ENCODE assay signal across 12 cellular contexts in the genomic region with DNA sequence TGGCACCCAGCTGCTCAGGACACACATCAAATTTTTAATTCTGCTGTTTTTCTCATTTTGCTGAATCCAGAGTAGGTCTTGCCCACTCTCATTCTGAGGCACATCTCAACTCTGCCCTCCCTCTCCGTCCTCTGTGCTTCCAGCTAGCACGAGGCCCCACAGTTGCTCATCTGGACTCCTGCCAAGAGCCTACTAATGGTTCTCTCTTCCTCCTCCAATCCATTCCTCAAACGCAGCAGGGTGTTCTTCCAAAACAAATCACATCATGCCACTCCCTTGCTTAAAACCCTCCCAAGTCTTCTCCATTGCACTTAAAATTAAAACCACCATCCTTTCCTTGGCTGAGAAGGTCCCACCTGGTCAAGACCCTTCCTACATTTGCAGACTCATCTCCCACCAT. TPM values are rescaled to one million over a fixed set of nuclear protein-coding genes. Genes with fewer than 3 reads are reported as not detected.
DNase-seq lines count a peak whose midpoint lies in the region; ATAC-seq and TF ChIP-seq lines count a peak whose summit lies in the region.
"Had no signal": no experiment of that assay in that cellular context is flagged by ENCODE, and none has a peak within 500 bp of the region (broad histone marks: within the 10 kb centered on the region; RNA-seq: fewer than 3 reads in every experiment).

No MANE protein-coding gene starts in this region.

- intact Hi-C loops in colonic mucosa (cut with DNase I) = no loop called here
- intact Hi-C loops in posterior vena cava (cut with DNase I) = loop anchor here in 1 of 2 donors (10.0 kb wide), 1 partner anchor 473 kb away; no protein-coding TSS in a partner anchor

- no peaks in the 10 kb centered on the region for H4K20me1 ChIP-seq in neural progenitor cell (ENCODE audit: low read depth)

- H3K4me3 ChIP-seq in colonic mucosa (no peak overlapping the region), neural progenitor cell (no peak overlapping the region)
- H3K4me3 ChIP-seq: PC-9 had no signal

- H3K36me3 ChIP-seq in colonic mucosa (no peaks in the 10 kb centered on the region), neural progenitor cell (no peaks in the 10 kb centered on the region)

- H3K27me3 Mint-ChIP-seq in neural progenitor cell (ENCODE audit: insufficient read depth, low read depth) (peaks cover 7% of the 10 kb centered on the region), immature natural killer cell (ENCODE audit: low read depth in 3 of 3) (peaks cover 0 to 4% (median 2%) of the 10 kb centered on the region in 3 donors)

- H3K27ac ChIP-seq in colonic mucosa (no peak overlapping the region), neural progenitor cell (no peak overlapping the region)
- H3K27ac ChIP-seq: PC-9 had no signal

- H3K9me3 Mint-ChIP-seq in neural progenitor cell (peaks cover 3% of the 10 kb centered on the region), immature natural killer cell (peaks cover 0 to 4% (median 0%) of the 10 kb centered on the region in 6 donors)

- no peak overlapping the region for H2AFZ ChIP-seq in neural progenitor cell (replicated peaks)
- H2AFZ ChIP-seq: PC-9 had no signal

- H3K9me3 ChIP-seq in colonic mucosa = no peaks in the 10 kb centered on the region
- no peaks in the 10 kb centered on the region for H3K9me3 ChIP-seq in neural progenitor cell (ENCODE audit: low read depth)

- H3F3A ChIP-seq in neural progenitor cell (ENCODE audit: low read depth) = no peaks in the 10 kb centered on the region

- peaks cover 11% of the 10 kb centered on the region for H3K4me1 Mint-ChIP-seq in neural progenitor cell
- H3K4me1 Mint-ChIP-seq in immature natural killer cell = peaks cover 5 to 13% of the 10 kb centered on the region in 2 donors

- no peaks in the 10 kb centered on the region for H3K79me2 ChIP-seq in neural progenitor cell (ENCODE audit: low read depth)

- H3K9ac ChIP-seq in colonic mucosa (ENCODE audit: low read depth in 2 of 2, low read length in 2 of 2) (no peak overlapping the region), neural progenitor cell (no peak overlapping the region)

- DNase-seq in ELR (ENCODE audit: low read depth) (peak; percentile 16), NCI-H128 (lab: John Stamatoyannopoulos, UW; ENCODE audit: unreplicated experiment) (peak; percentile 69), colonic mucosa (peak; percentile 30), posterior vena cava (ENCODE audit: low spot score) (peak; percentile 83), neural progenitor cell (ENCODE audit: low spot score) (no peak), immature natural killer cell (no peak)
- DNase-seq in activated CD4-positive, CD25-positive, alpha-beta regulatory T cell (lab: John Stamatoyannopoulos, UW) = no peak
- DNase-seq: effector memory CD8-positive, alpha-beta T cell; mesendoderm; PC-9; stimulated activated CD4-positive, alpha-beta T cell treated with anti-CD3 and anti-CD28 coated beads, Interleukin-4, amount 100 ng/mL, for 1 hour had no signal

- H3K27me3 ChIP-seq in colonic mucosa (no peaks in the 10 kb centered on the region), neural progenitor cell (no peaks in the 10 kb centered on the region)

- H3K4me2 ChIP-seq in neural progenitor cell = no peak overlapping the region
- H3K4me2 ChIP-seq: PC-9 had no signal

- H3K4me3 Mint-ChIP-seq in neural progenitor cell (no peak overlapping the region), immature natural killer cell (no peak overlapping the region)
- H3K4me3 Mint-ChIP-seq: effector memory CD8-positive, alpha-beta T cell had no signal

- no peak for TF ChIP-seq CTCF in colonic mucosa (IDR thresholded peaks at IDR 0.05)
- TF ChIP-seq CTCF in neural progenitor cell (IDR thresholded peaks at IDR 0.05) = no peak

- H3K36me3 Mint-ChIP-seq in neural progenitor cell = no peaks in the 10 kb centered on the region
- H3K36me3 Mint-ChIP-seq in immature natural killer cell = no peaks in the 10 kb centered on the region

- no peak for ATAC-seq in HG02642 (IDR thresholded peaks at IDR 0.05; ENCODE audit: poor library complexity, unreplicated experiment)
- ATAC-seq: effector memory CD8-positive, alpha-beta T cell had no signal

- no peaks in the 10 kb centered on the region for H3K4me1 ChIP-seq in colonic mucosa
- no peaks in the 10 kb centered on the region for H3K4me1 ChIP-seq in neural progenitor cell

- H3K27ac Mint-ChIP-seq in neural progenitor cell (no peak overlapping the region), immature natural killer cell (no peak overlapping the region)
- H3K27ac Mint-ChIP-seq: effector memory CD8-positive, alpha-beta T cell had no signal

RNA-seq across cellular contexts. Expression of a gene that starts 49.8 kb away (rescaled TPM):
- 10 to 100 TPM; 35.1 to 35.9 TPM for total RNA-seq in colonic mucosa
- 10 to 100 TPM; 22.3 to 26.4 TPM for total RNA-seq in posterior vena cava
- total RNA-seq in neural progenitor cell (ENCODE audit: low replicate concordance) = 27.0 and 31.9 TPM in 2 replicates
- 10 to 100 TPM in 2 of 3 donors, 1 to 10 TPM in 1; 9.3 to 33.3 (median 10.7) TPM for polyA plus RNA-seq in immature natural killer cell

Comparison
In these comparisons a context has a peak if more than half of its experiments do, and no peak if none do; other contexts are left out.
1. DNase-seq: peak in ELR (single experiment), NCI-H128 (single experiment), colonic mucosa (single experiment) and posterior vena cava (single experiment); none in neural progenitor cell (single experiment), activated CD4-positive, CD25-positive, alpha-beta regulatory T cell (0 of 4) and immature natural killer cell (0 of 3).